Comparison of ENCODE assay signal across 30 cellular contexts in the genomic region with DNA sequence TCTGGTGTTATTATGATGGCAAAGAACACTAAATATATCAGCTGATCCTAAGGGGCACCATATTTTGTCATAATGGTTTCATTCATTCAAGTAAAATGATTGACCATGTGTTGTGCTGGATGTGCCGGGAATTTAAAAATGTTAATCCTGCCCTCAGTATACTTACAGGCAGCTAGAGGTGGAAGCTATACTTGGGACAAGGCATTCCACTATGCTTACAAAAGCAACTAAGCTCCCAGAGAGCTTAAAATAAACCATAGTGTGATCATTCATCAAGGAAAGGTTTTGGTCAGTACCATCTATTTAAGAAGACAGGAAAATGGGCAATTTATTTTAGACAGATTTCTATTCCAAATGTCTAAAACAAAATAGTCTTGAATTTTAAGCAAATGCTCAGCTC.
"Had no signal": no experiment of that assay in that cellular context is flagged by ENCODE, and none has a peak within 500 bp of the region (broad histone marks: within the 10 kb centered on the region; RNA-seq: fewer than 3 reads in every experiment).

No MANE protein-coding gene starts in this region.

- H3K9me3 ChIP-seq: esophagus muscularis mucosa, gastroesophageal sphincter had no signal

- H3K27ac ChIP-seq: brain microvascular endothelial cell, esophagus muscularis mucosa, gastroesophageal sphincter, WERI-Rb-1 had no signal

- DNase-seq: activated B cell treated with CpG ODN at 0.5 μM for 24 hours; activated CD4-positive, alpha-beta memory T cell treated with anti-CD3 and anti-CD28 coated beads for 36 hours; activated CD4-positive, alpha-beta T cell treated with anti-CD3 and anti-CD28 coated beads for 36 hours; activated CD4-positive, alpha-beta T cell treated with anti-CD3 and anti-CD28 coated beads, Interleukin-2, amount 10 ng/mL, durations not matched to agents 24 days and 14 days; activated CD8-positive, alpha-beta memory T cell treated with anti-CD3 and anti-CD28 coated beads, Interleukin-2, amount 10 ng/mL, durations not matched to agents 7 days and 5 days; activated CD8-positive, alpha-beta memory T cell treated with anti-CD3 and anti-CD28 coated beads, Interleukin-2, amount 50 U/mL, for 4 hours; activated CD8-positive, alpha-beta T cell treated with anti-CD3 and anti-CD28 coated beads, Interleukin-2, amount 10 ng/mL, durations not matched to agents 7 days and 5 days; activated effector memory CD4-positive, alpha-beta T cell treated with Interleukin-2 at 50 U/mL for 16 hours; activated gamma-delta T cell treated with Interleukin-2 at 50 U/mL for 16 hours; activated naive CD4-positive, alpha-beta T cell treated with anti-CD3 and anti-CD28 coated beads, Interleukin-2, amount 50 U/mL, for 16 hours; activated naive CD4-positive, alpha-beta T cell treated with Interleukin-2 at 50 U/mL for 16 hours; activated T-cell treated with anti-CD3 and anti-CD28 coated beads, Interleukin-2, amount 50 U/mL, for 24 hours; activated T-cell treated with anti-CD3 and anti-CD28 coated beads, Interleukin-2, amount 50 U/mL, for 72 hours; amniotic stem cell; anterior cingulate cortex; brain microvascular endothelial cell; caudate nucleus; cortex of kidney; dermis blood vessel endothelial cell; effector CD4-positive, alpha-beta T cell; effector memory CD8-positive, alpha-beta T cell; erythroblast; foreskin melanocyte; T-helper 1 cell; T-helper 17 cell; T1000; WERI-Rb-1 had no signal

- H3K36me3 ChIP-seq: brain microvascular endothelial cell, esophagus muscularis mucosa, gastroesophageal sphincter, WERI-Rb-1 had no signal

- H3K4me3 ChIP-seq: esophagus muscularis mucosa, gastroesophageal sphincter had no signal

- H3K27me3 ChIP-seq: brain microvascular endothelial cell, esophagus muscularis mucosa, gastroesophageal sphincter had no signal

- ATAC-seq: activated CD4-positive, alpha-beta T cell treated with anti-CD3 and anti-CD28 coated beads for 36 hours; activated CD4-positive, CD25-positive, alpha-beta regulatory T cell treated with anti-CD3 and anti-CD28 coated beads, Interleukin-2, amount 50 U/mL, for 24 hours; activated CD8-positive, alpha-beta memory T cell treated with anti-CD3 and anti-CD28 coated beads, Interleukin-2, amount 10 ng/mL, durations not matched to agents 7 days and 5 days; activated CD8-positive, alpha-beta T cell treated with anti-CD3 and anti-CD28 coated beads, Interleukin-2, amount 10 ng/mL, durations not matched to agents 7 days and 5 days; activated T-cell treated with anti-CD3 and anti-CD28 coated beads, Interleukin-2, amount 50 U/mL, for 72 hours; effector memory CD8-positive, alpha-beta T cell; gastroesophageal sphincter; T-helper 17 cell had no signal
